8 cellular contexts compared by ENCODE assay signal in genomic region chr11:93198221-93198650, GRCh38. TPM values are rescaled to one million over a fixed set of nuclear protein-coding genes. Genes with fewer than 3 reads are reported as not detected.
DNase-seq lines count a peak whose midpoint lies in the region; ATAC-seq and TF ChIP-seq lines count a peak whose summit lies in the region.

No MANE protein-coding gene starts in this region.

- peak overlapping the region; percentile 82 for H3K4me3 ChIP-seq in fibroblast of the aortic adventitia (ENCODE audit: low read depth, low read length)

- peaks cover 13% of the 10 kb centered on the region for H3K27me3 Mint-ChIP-seq in T-helper 17 cell

- H3K27ac Mint-ChIP-seq in T-helper 17 cell = peak overlapping the region; percentile 93

- intact Hi-C loops in Right ventricle myocardium superior (cut with DNase I) = no loop called here
- intact Hi-C loops in left cardiac atrium (cut with DNase I) = no loop called here

- no peak for TF ChIP-seq CTCF in fibroblast of the aortic adventitia (IDR thresholded peaks at IDR 0.05; ENCODE audit: insufficient read depth, low read length)

- H3K4me3 Mint-ChIP-seq in T-helper 17 cell = peak overlapping the region; percentile 95

- DNase-seq in Right ventricle myocardium superior = no peak
- no peak for DNase-seq in left cardiac atrium
- DNase-seq in T-helper 17 cell = no peak
- peak; percentile 46 for DNase-seq in fibroblast of the aortic adventitia (ENCODE audit: low read depth)
- peak; percentile 15 for DNase-seq in putamen (ENCODE audit: low spot score)
- DNase-seq in activated CD4-positive, alpha-beta T cell treated with anti-CD3 and anti-CD28 coated beads, Interleukin-2, amount 50 U/mL, for 48 hours = no peak

- H3K9me3 ChIP-seq in T-helper 17 cell (ENCODE audit: control insufficient read depth, low read length, poor library complexity, severe bottlenecking) = no peaks in the 10 kb centered on the region

- peak; percentile 4 for ATAC-seq in Right ventricle myocardium superior (ENCODE audit: poor library complexity)
- ATAC-seq in left cardiac atrium = no peak
- no peak for ATAC-seq in T-helper 17 cell
- ATAC-seq in HG03196 (IDR thresholded peaks at IDR 0.05; ENCODE audit: unreplicated experiment) = no peak
- ATAC-seq in GM18502 (IDR thresholded peaks at IDR 0.05; ENCODE audit: poor library complexity, unreplicated experiment) = no peak

- no peaks in the 10 kb centered on the region for H3K36me3 Mint-ChIP-seq in T-helper 17 cell (ENCODE audit: low read depth)

- H3K4me1 Mint-ChIP-seq in T-helper 17 cell = peaks cover 24% of the 10 kb centered on the region

RNA-seq across cellular contexts. Expression of gene SLC36A4, which starts 0.4 kb away (rescaled TPM):
- 7.3 TPM for total RNA-seq in Right ventricle myocardium superior
- 10 to 100 TPM; 12.3 to 17.5 TPM for total RNA-seq in left cardiac atrium
- total RNA-seq in T-helper 17 cell = 10 to 100 TPM; 15.6 to 20.2 TPM
- total RNA-seq in fibroblast of the aortic adventitia (ENCODE audit: low replicate concordance) = 7.1 and 24.8 TPM in 2 replicates

Comparison
In these comparisons a context has a peak if more than half of its experiments do, and no peak if none do; other contexts are left out.
1. DNase-seq: peak in fibroblast of the aortic adventitia (single experiment) and putamen (single experiment); none in Right ventricle myocardium superior (single experiment), left cardiac atrium (single experiment), T-helper 17 cell (0 of 3) and activated CD4-positive, alpha-beta T cell treated with anti-CD3 and anti-CD28 coated beads, Interleukin-2, amount 50 U/mL, for 48 hours (0 of 2).